24 cellular contexts compared by ENCODE assay signal in genomic region chr11:131248588-131248987, GRCh38.
DNase-seq lines count a peak whose midpoint lies in the region; ATAC-seq, FAIRE-seq and TF ChIP-seq lines count a peak whose summit lies in the region.
"Had no signal": no experiment of that assay in that cellular context is flagged by ENCODE, and none has a peak within 500 bp of the region (broad histone marks: within the 10 kb centered on the region; RNA-seq: fewer than 3 reads in every experiment).

No MANE protein-coding gene starts in this region.

- H2BK5ac ChIP-seq in H1 (ENCODE audit: low read depth, low read length) (peak overlapping the region; percentile 67; the same call in 1 of the 2 replicates), neuronal stem cell (ENCODE audit: low read length) (no peak overlapping the region)

- no peaks in the 10 kb centered on the region for H3K36me3 ChIP-seq in H1 (ENCODE audit: control insufficient read depth in 2 of 4, insufficient read depth in 4 of 4, low read length in 3 of 4)
- H3K36me3 ChIP-seq in neuronal stem cell (replicated peaks in 1 of 2; ENCODE audit: control insufficient read depth in 2 of 2, insufficient read depth in 2 of 2, low read length in 2 of 2) = no peaks in the 10 kb centered on the region
- no peaks in the 10 kb centered on the region for H3K36me3 ChIP-seq in Karpas-422 (ENCODE audit: insufficient read depth, low read length)
- H3K36me3 ChIP-seq: BLaER1, HAP-1, MG63 had no signal

- no peaks in the 10 kb centered on the region for H3K9me2 ChIP-seq in Karpas-422 (replicated peaks; ENCODE audit: insufficient read depth, low read length)

- CTCF ChIA-PET in H1 (lab: Charles Lee; ENCODE audit: partially characterized antibody) = interaction anchor here (0.7 to 2.1 kb wide), 6 partner anchors 13 to 440 kb away, joined by 3 to 9 read pairs (median 4); no protein-coding TSS in a partner anchor

- no peak overlapping the region for H3K14ac ChIP-seq in H1 (ENCODE audit: insufficient read length)
- no peak overlapping the region for H3K14ac ChIP-seq in neuronal stem cell (ENCODE audit: low read length)

- H4K5ac ChIP-seq in H1 (ENCODE audit: insufficient read length, low read depth, low read length) = no peak overlapping the region

- 87% methylated on average over 2 of the region's 2 CpGs; no CpG with 5 or more reads in 1 of the 2 experiments for WGBS in H1 (ENCODE audit: extremely low coverage in 1 of 2, insufficient coverage in 1 of 2, insufficient read length in 1 of 2, insufficient replicate concordance in 2 of 2, low coverage in 1 of 2, low lambda C conversion rate in 2 of 2, missing lambda C conversion rate in 1 of 2), 2 experiments
- WGBS in neuronal stem cell (ENCODE audit: extremely low coverage in 2 of 2, insufficient read length in 2 of 2, insufficient replicate concordance in 1 of 2), 2 donors = no CpG with 5 or more reads among the region's 2 CpGs

- no peak for FAIRE-seq in H1 (lab: Jason Lieb, UNC)
- FAIRE-seq: GM18507 had no signal

- peaks cover 2 to 13% (median 10%) of the 10 kb centered on the region in 4 experiments; a peak in 5 of 7 replicates for H3K4me1 ChIP-seq in H1 (replicated peaks in 1 of 4; ENCODE audit: control insufficient read depth in 3 of 4, insufficient read depth in 4 of 4, low read length in 3 of 4)
- peaks cover 0 to 5% of the 10 kb centered on the region in 2 donors for H3K4me1 ChIP-seq in neuronal stem cell (ENCODE audit: control insufficient read depth in 2 of 2, insufficient read depth in 1 of 2, low read depth in 1 of 2, low read length in 2 of 2)
- H3K4me1 ChIP-seq in Karpas-422 (ENCODE audit: low read length) = peaks cover under 1% of the 10 kb centered on the region; the same call in 1 of the 2 replicates
- H3K4me1 ChIP-seq: BLaER1, HAP-1 had no signal

- H2BK20ac ChIP-seq in H1 (ENCODE audit: low read length) = peak overlapping the region; percentile 73; the same call in 1 of the 2 replicates

- H2BK120ac ChIP-seq in H1 (replicated peaks; ENCODE audit: low read depth, low read length) (no peak overlapping the region), neuronal stem cell (ENCODE audit: low read depth, low read length) (no peak overlapping the region)

- H3K18ac ChIP-seq in H1 (ENCODE audit: extremely low read depth, low read length) = peak overlapping the region; percentile 80; the same call in 1 of the 2 replicates
- peak overlapping the region; percentile 18 for H3K18ac ChIP-seq in neuronal stem cell (ENCODE audit: low read length)

- H4K91ac ChIP-seq in H1 (replicated peaks; ENCODE audit: insufficient read length, low read length) (peak overlapping the region; percentile 36), neuronal stem cell (ENCODE audit: low read depth, low read length, poor library complexity) (no peak overlapping the region)

- TF ChIP-seq EP300 in H1 (IDR thresholded peaks at IDR 0.05; ENCODE audit: borderline replicate concordance in 1 of 2, low read depth in 2 of 2, low read length in 2 of 2) = no peak

- H3K9ac ChIP-seq in H1 (replicated peaks in 1 of 4; ENCODE audit: extremely low read depth in 1 of 4, low read depth in 3 of 4, low read length in 3 of 4) (no peak overlapping the region), neuronal stem cell (ENCODE audit: low read depth, low read length, poor library complexity) (no peak overlapping the region), Karpas-422 (ENCODE audit: low read length) (no peak overlapping the region)
- H3K9ac ChIP-seq: BLaER1 had no signal

- no peak overlapping the region; the same call in 1 of the 2 replicates for H2AFZ ChIP-seq in H1 (ENCODE audit: low read length)
- H2AFZ ChIP-seq in neuronal stem cell (ENCODE audit: low read length) = no peak overlapping the region
- H2AFZ ChIP-seq in Karpas-422 (ENCODE audit: low read length) = no peak overlapping the region

- no peak for TF ChIP-seq RAD21 in H1 (IDR thresholded peaks at IDR 0.05 in 1 of 2, conservative IDR thresholded peaks at IDR 0.05 in 1 of 2; ENCODE audit: low read depth in 2 of 2, low read length in 2 of 2)

- no peak for TF ChIP-seq POLR2A in H1 (IDR thresholded peaks at IDR 0.05; ENCODE audit: control extremely low read depth in 1 of 2, low read depth in 2 of 2, low read length in 2 of 2)

- no peak overlapping the region for H3K56ac ChIP-seq in H1 (replicated peaks; ENCODE audit: insufficient read length, low read depth, low read length)

- TF ChIP-seq CTCF in H1 (IDR thresholded peaks at IDR 0.05; ENCODE audit: control extremely low read depth in 1 of 3, insufficient read depth in 1 of 3, low read depth in 1 of 3, low read length in 3 of 3) = no peak

- H2BK15ac ChIP-seq in H1 (ENCODE audit: low read length) (peak overlapping the region; percentile 47; the same call in 1 of the 2 replicates), neuronal stem cell (ENCODE audit: low read length) (no peak overlapping the region)

- H3K79me1 ChIP-seq in H1 (ENCODE audit: low read depth, low read length) = no peaks in the 10 kb centered on the region
- no peaks in the 10 kb centered on the region for H3K79me1 ChIP-seq in neuronal stem cell (ENCODE audit: low read depth, low read length)

- H2BK12ac ChIP-seq in H1 (ENCODE audit: low read depth, low read length) = peak overlapping the region; percentile 72; the same call in 1 of the 2 replicates
- H2BK12ac ChIP-seq in neuronal stem cell (ENCODE audit: low read length) = no peak overlapping the region

- H3K27me3 ChIP-seq in H1 (replicated peaks in 1 of 4; ENCODE audit: control insufficient read depth in 3 of 4, extremely low read depth in 1 of 4, insufficient read depth in 3 of 4, low read length in 3 of 4) = no peaks in the 10 kb centered on the region
- peaks cover 0 to 9% (median 0%) of the 10 kb centered on the region in 3 experiments for H3K27me3 ChIP-seq in neuronal stem cell (ENCODE audit: control insufficient read depth in 3 of 3, insufficient read depth in 3 of 3, low read depth in 1 of 3, low read length in 3 of 3)
- no peaks in the 10 kb centered on the region for H3K27me3 ChIP-seq in Karpas-422 (ENCODE audit: low read length)
- H3K27me3 ChIP-seq: BLaER1 had no signal

- H3K9me3 ChIP-seq in H1 (ENCODE audit: insufficient read depth in 2 of 2, low read depth in 1 of 2, low read length in 1 of 2) = no peaks in the 10 kb centered on the region
- H3K9me3 ChIP-seq in neuronal stem cell (replicated peaks in 1 of 2; ENCODE audit: control insufficient read depth in 2 of 2, insufficient read depth in 1 of 2, low read depth in 1 of 2, low read length in 2 of 2) = no peaks in the 10 kb centered on the region
- H3K9me3 ChIP-seq in Karpas-422 (ENCODE audit: low read length) = no peaks in the 10 kb centered on the region
- H3K9me3 ChIP-seq: BLaER1, HAP-1, MG63 had no signal

- H4K8ac ChIP-seq in H1 (ENCODE audit: extremely low read depth, insufficient read depth, low read length) (no peak overlapping the region), neuronal stem cell (ENCODE audit: low read depth, low read length) (no peak overlapping the region)

- no peak overlapping the region for H3K4me2 ChIP-seq in H1 (ENCODE audit: insufficient read depth in 1 of 2, low read depth in 2 of 2, low read length in 2 of 2)
- no peak overlapping the region for H3K4me2 ChIP-seq in neuronal stem cell (ENCODE audit: insufficient read depth, low read length, poor library complexity, severe bottlenecking)
- no peak overlapping the region for H3K4me2 ChIP-seq in Karpas-422 (ENCODE audit: low read depth, low read length, poor library complexity, severe bottlenecking)
- H3K4me2 ChIP-seq: BLaER1 had no signal

- H3K27ac ChIP-seq in H1 (ENCODE audit: low read depth, low read length) = no peak overlapping the region
- no peak overlapping the region for H3K27ac ChIP-seq in neuronal stem cell (replicated peaks; ENCODE audit: low read length)
- H3K27ac ChIP-seq in Karpas-422 (ENCODE audit: low read length) = no peak overlapping the region
- H3K27ac ChIP-seq: BLaER1, SK-N-MC had no signal

- no peak overlapping the region for H3K4me3 ChIP-seq in H1 (ENCODE audit: extremely low read depth in 1 of 4, insufficient read depth in 2 of 4, low read depth in 3 of 4, low read length in 4 of 4)
- H3K4me3 ChIP-seq in neuronal stem cell (ENCODE audit: low read length in 2 of 2) = no peak overlapping the region
- H3K4me3 ChIP-seq in Karpas-422 (ENCODE audit: low read length) = no peak overlapping the region
- H3K4me3 ChIP-seq: BLaER1, HAP-1, MG63, SK-N-MC had no signal

- H3K23ac ChIP-seq in H1 (ENCODE audit: insufficient read length) (no peak overlapping the region), neuronal stem cell (ENCODE audit: low read depth, low read length, poor library complexity) (no peak overlapping the region)

- no peak for ATAC-seq in HG02571 (IDR thresholded peaks at IDR 0.05; ENCODE audit: unreplicated experiment)

- no peaks in the 10 kb centered on the region for H3K79me2 ChIP-seq in H1 (ENCODE audit: control insufficient read depth in 1 of 2, insufficient read depth in 2 of 2, low read length in 2 of 2)
- H3K79me2 ChIP-seq in Karpas-422 (ENCODE audit: low read length) = no peaks in the 10 kb centered on the region

- POLR2A ChIA-PET in H1 (lab: Charles Lee; ENCODE audit: partially characterized antibody) = interaction anchor here (3.0 kb wide), 1 partner anchor 56 kb away, joined by 14 read pairs; no protein-coding TSS in a partner anchor

- DNase-seq in HT1080 (ENCODE audit: low read depth) (peak; percentile 84), RPMI7951 (ENCODE audit: low read depth) (peak; percentile 32), H1 (ENCODE audit: low read depth in 1 of 2, low spot score in 2 of 2) (peak in 1 of 2 experiments; percentile 37), neuronal stem cell (ENCODE audit: low spot score) (no peak), SK-N-DZ (ENCODE audit: low spot score) (no peak), Karpas-422 (no peak), COLO668 (lab: John Stamatoyannopoulos, UW; ENCODE audit: unreplicated experiment) (no peak)
- DNase-seq: ACHN; CD4-positive, alpha-beta memory T cell; DMS153; GDM1; MG63; NCI-H1417; NCI-H1694 treated with DMSO at 0.1 percent for 48 hours; NCI-H2081 treated with DMSO at 0.1 percent for 48 hours; NCI-H2171 treated with DMSO at 0.1 percent for 48 hours; NCI-H446; NCI-H526; SHP77 had no signal

- H3K4ac ChIP-seq in H1 (replicated peaks; ENCODE audit: insufficient read length, low read depth, low read length) = no peak overlapping the region
- no peak overlapping the region for H3K4ac ChIP-seq in neuronal stem cell (ENCODE audit: low read length)

- no peaks in the 10 kb centered on the region for H4K20me1 ChIP-seq in H1 (replicated peaks in 1 of 2; ENCODE audit: control insufficient read depth in 1 of 2, insufficient read depth in 2 of 2, low read length in 2 of 2)
- no peaks in the 10 kb centered on the region for H4K20me1 ChIP-seq in Karpas-422 (ENCODE audit: insufficient read depth, low read depth, low read length)
- H4K20me1 ChIP-seq: BLaER1 had no signal

- H2AK5ac ChIP-seq in H1 (ENCODE audit: low read depth, low read length) (peak overlapping the region; percentile 11; the same call in 1 of the 2 replicates), neuronal stem cell (ENCODE audit: low read depth, low read length) (no peak overlapping the region)

- H3K23me2 ChIP-seq in H1 (ENCODE audit: low read depth, low read length) = peaks cover under 1% of the 10 kb centered on the region; the same call in 1 of the 2 replicates

TF ChIP-seq in H1, 55 proteins besides CTCF, POLR2A, EP300 and RAD21 (continues in another document):
- TF ChIP-seq FOSL1 (IDR thresholded peaks at IDR 0.05; ENCODE audit: insufficient read depth, low read depth, low read length) = no peak
- no peak for TF ChIP-seq SAP30 (IDR thresholded peaks at IDR 0.05; ENCODE audit: insufficient read depth, insufficient replicate concordance, low read length)

Comparison
In these comparisons a context has a peak if more than half of its experiments do, and no peak if none do; other contexts are left out.
1. DNase-seq: peak in HT1080 (single experiment) and RPMI7951 (single experiment); none in neuronal stem cell (single experiment), SK-N-DZ (single experiment), Karpas-422 (single experiment) and COLO668 (single experiment).